Comparison of ENCODE assay signal across 8 cellular contexts in genomic region chr17:80082403-80083135, GRCh38. TPM values are rescaled to one million over a fixed set of nuclear protein-coding genes. Genes with fewer than 3 reads are reported as not detected.
DNase-seq lines count a peak whose midpoint lies in the region; ATAC-seq and TF ChIP-seq lines count a peak whose summit lies in the region.

No MANE protein-coding gene starts in this region.

- H3F3A ChIP-seq in SU-DHL-6 (ENCODE audit: insufficient read depth) = no peaks in the 10 kb centered on the region

- intact Hi-C loops in sciatic nerve (cut with DNase I) = no loop called here

- H3K9ac ChIP-seq in SU-DHL-6 (ENCODE audit: low read length) = no peak overlapping the region
- H3K9ac ChIP-seq in adipocyte (ENCODE audit: low read length) = peak overlapping the region; percentile 66

- H3K27ac ChIP-seq in SU-DHL-6 (ENCODE audit: low read depth, low read length) (no peak overlapping the region), right atrium auricular region (no peak overlapping the region)

- no peaks in the 10 kb centered on the region for H3K79me2 ChIP-seq in SU-DHL-6 (ENCODE audit: insufficient read depth, low read length)

- H3K4me2 ChIP-seq in SU-DHL-6 (ENCODE audit: low read depth, low read length, poor library complexity, severe bottlenecking) = no peak overlapping the region

- no peaks in the 10 kb centered on the region for H3K9me2 ChIP-seq in SU-DHL-6 (replicated peaks; ENCODE audit: insufficient read depth, low read length)

- H2AFZ ChIP-seq in SU-DHL-6 (ENCODE audit: low read depth, low read length, severe bottlenecking) = no peak overlapping the region

- H3K36me3 ChIP-seq in SU-DHL-6 (ENCODE audit: low read length) (no peaks in the 10 kb centered on the region), adipocyte (ENCODE audit: control insufficient read depth, insufficient read depth, low read length, severe bottlenecking) (no peaks in the 10 kb centered on the region), right atrium auricular region (no peaks in the 10 kb centered on the region)

- peak; percentile 63 for TF ChIP-seq CTCF in SU-DHL-6 (IDR thresholded peaks at IDR 0.05; ENCODE audit: insufficient read depth, low read length, poor library complexity, severe bottlenecking)
- peak; percentile 71 to 87 for TF ChIP-seq CTCF in right atrium auricular region (IDR thresholded peaks at IDR 0.05)

- peak; percentile 21 for DNase-seq in GF-D8 (lab: John Stamatoyannopoulos, UW)
- peak; percentile 31 for DNase-seq in NCI-H1436 treated with DMSO at 0.1 percent for 48 hours (lab: John Stamatoyannopoulos, UW)
- peak; percentile 91 for DNase-seq in adipocyte (ENCODE audit: low read depth)
- DNase-seq in right atrium auricular region (ENCODE audit: low spot score) = peak; percentile 74
- DNase-seq in sciatic nerve (ENCODE audit: low spot score) = peak; percentile 81
- DNase-seq in mesenteric fat pad (ENCODE audit: low spot score) = no peak

- H3K4me1 ChIP-seq in adipocyte (ENCODE audit: control insufficient read depth, insufficient read depth, low read length) (peaks cover 8% of the 10 kb centered on the region), right atrium auricular region (peaks cover 0 to 9% of the 10 kb centered on the region in 2 donors)

- no peaks in the 10 kb centered on the region for H3K9me3 ChIP-seq in SU-DHL-6 (ENCODE audit: insufficient read depth, low read length)
- no peaks in the 10 kb centered on the region for H3K9me3 ChIP-seq in adipocyte (ENCODE audit: control insufficient read depth, low read length)
- H3K9me3 ChIP-seq in right atrium auricular region = no peaks in the 10 kb centered on the region

- H3K4me3 ChIP-seq in SU-DHL-6 (ENCODE audit: insufficient read depth, low read length, poor library complexity, severe bottlenecking) (no peak overlapping the region), adipocyte (ENCODE audit: low read length) (peak overlapping the region; percentile 50), right atrium auricular region (no peak overlapping the region)

- H3K27me3 ChIP-seq in SU-DHL-6 (ENCODE audit: low read length) (no peaks in the 10 kb centered on the region), adipocyte (replicated peaks; ENCODE audit: control insufficient read depth, insufficient read depth, low read length) (peaks cover 9% of the 10 kb centered on the region), right atrium auricular region (no peaks in the 10 kb centered on the region)

- ATAC-seq in sciatic nerve (peak; percentile 72), HG03045 (IDR thresholded peaks at IDR 0.05; ENCODE audit: unreplicated experiment) (no peak)

- no peaks in the 10 kb centered on the region for H4K20me1 ChIP-seq in SU-DHL-6 (ENCODE audit: low read depth, low read length)

RNA-seq across cellular contexts. Expression of gene GAA, which starts 18.8 kb away (rescaled TPM):
- 10 to 100 TPM; 54.8 to 99.1 TPM for total RNA-seq in right atrium auricular region
- 60.7 TPM for total RNA-seq in sciatic nerve
- 61.4 TPM for total RNA-seq in mesenteric fat pad

RNA-seq across cellular contexts. Expression of gene CCDC40, which starts 46.1 kb away (rescaled TPM):
- total RNA-seq in right atrium auricular region (1 to 10 TPM; 3.0 to 9.3 TPM), sciatic nerve (12.6 TPM), mesenteric fat pad (7.9 TPM)

RNA-seq across cellular contexts. Expression of gene TBC1D16, which starts 46.9 kb away (rescaled TPM):
- 10 to 100 TPM in 1 of 2 donors, 1 to 10 TPM in 1; 9.8 to 19.4 TPM for total RNA-seq in right atrium auricular region
- total RNA-seq in sciatic nerve = 46.9 TPM
- 111 TPM for total RNA-seq in mesenteric fat pad
